Comparison of ENCODE assay signal across 3 cellular contexts in the genomic region with DNA sequence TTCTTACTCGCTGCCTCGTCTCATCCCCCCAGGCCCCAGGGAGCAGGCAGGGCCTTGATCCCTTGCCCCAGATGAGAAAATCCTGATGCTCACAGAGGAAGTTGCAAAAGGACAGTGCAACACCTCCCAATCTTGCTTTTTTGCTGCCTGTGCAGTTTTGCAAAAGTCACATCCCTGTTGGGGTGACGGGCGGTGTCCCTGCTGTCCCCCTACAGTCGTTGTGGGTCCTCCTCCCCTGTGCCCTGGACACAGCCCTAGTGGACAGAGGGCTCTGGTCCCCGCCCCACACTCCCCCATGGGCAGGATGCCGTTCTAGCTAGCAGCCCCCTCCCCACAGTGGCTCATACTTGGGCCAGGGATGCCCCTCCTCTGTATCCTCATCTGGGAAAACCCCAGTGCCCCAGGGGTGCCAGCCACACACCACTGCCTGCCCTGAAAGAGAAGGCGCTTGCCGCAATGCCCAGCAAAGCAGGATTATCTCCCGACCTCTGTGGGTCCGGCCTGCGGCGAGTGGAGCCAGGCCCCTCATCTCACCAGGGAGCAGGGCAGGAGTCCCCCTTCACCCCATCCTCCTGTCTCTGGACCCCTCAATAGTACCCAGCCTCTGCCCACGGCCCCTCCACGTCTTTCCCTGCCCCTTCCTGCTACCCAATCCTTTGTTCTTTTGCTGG.
TF ChIP-seq lines count a peak whose summit lies in the region.

No MANE protein-coding gene starts in this region.

TF ChIP-seq in SK-N-SH, 30 proteins besides CTCF, POLR2A, EP300 and RAD21:
- TF ChIP-seq FOXJ3 (CRISPR knock-in tag; IDR thresholded peaks at IDR 0.05): no peak
- no peak for TF ChIP-seq NFIC (IDR thresholded peaks at IDR 0.05; ENCODE audit: borderline replicate concordance)
- no peak for TF ChIP-seq RXRA (IDR thresholded peaks at IDR 0.05; ENCODE audit: borderline replicate concordance, low read depth)
- TF ChIP-seq TEAD4 (IDR thresholded peaks at IDR 0.05; ENCODE audit: borderline replicate concordance, insufficient read depth): no peak
- TF ChIP-seq NRF1 (IDR thresholded peaks at IDR 0.05; ENCODE audit: low read depth, low read length): no peak
- TF ChIP-seq SIN3A (IDR thresholded peaks at IDR 0.05; ENCODE audit: borderline replicate concordance, low read depth, low read length): no peak
- TF ChIP-seq SMC3 (IDR thresholded peaks at IDR 0.05; ENCODE audit: low read depth, low read length): no peak
- no peak for TF ChIP-seq MEF2A (IDR thresholded peaks at IDR 0.05; ENCODE audit: borderline replicate concordance, low read depth)
- no peak for TF ChIP-seq MXI1 (IDR thresholded peaks at IDR 0.05; ENCODE audit: low read depth, low read length)

TF ChIP-seq in SK-N-SH treated with all-trans-retinoic acid at 6 μM for 48 hours, 23 proteins besides CTCF, POLR2A, EP300 and RAD21:
- TF ChIP-seq PPARA (CRISPR knock-in tag; IDR thresholded peaks at IDR 0.05; ENCODE audit: borderline replicate concordance): no peak
- TF ChIP-seq GLIS3 (CRISPR knock-in tag; IDR thresholded peaks at IDR 0.05): no peak
- no peak for TF ChIP-seq POU6F1 (CRISPR knock-in tag; IDR thresholded peaks at IDR 0.05; ENCODE audit: borderline replicate concordance, low read depth)
- TF ChIP-seq ZNF8 (CRISPR knock-in tag; IDR thresholded peaks at IDR 0.05): no peak
- no peak for TF ChIP-seq TCF4 (CRISPR knock-in tag; IDR thresholded peaks at IDR 0.05; ENCODE audit: borderline replicate concordance)
- TF ChIP-seq TOX (CRISPR knock-in tag; IDR thresholded peaks at IDR 0.05; ENCODE audit: borderline replicate concordance): no peak
- no peak for TF ChIP-seq BACH2 (CRISPR knock-in tag; IDR thresholded peaks at IDR 0.05; ENCODE audit: borderline replicate concordance)
- no peak for TF ChIP-seq ZFP30 (CRISPR knock-in tag; IDR thresholded peaks at IDR 0.05)
- no peak for TF ChIP-seq ZFP3 (CRISPR knock-in tag; IDR thresholded peaks at IDR 0.05)
- TF ChIP-seq SNAI2 (CRISPR knock-in tag; IDR thresholded peaks at IDR 0.05): no peak
- no peak for TF ChIP-seq ZNF565 (CRISPR knock-in tag; conservative IDR thresholded peaks at IDR 0.05; ENCODE audit: low read depth)
- no peak for TF ChIP-seq ARNTL (CRISPR knock-in tag; IDR thresholded peaks at IDR 0.05; ENCODE audit: borderline replicate concordance, low read depth)

TF ChIP-seq in WTC11, 78 proteins besides CTCF, POLR2A, EP300 and RAD21 (continued from another document):
- TF ChIP-seq ELF4 (CRISPR knock-in tag; IDR thresholded peaks at IDR 0.05; ENCODE audit: low read depth) (no peak), NR1H2 (CRISPR knock-in tag; IDR thresholded peaks at IDR 0.05) (no peak), TEAD1 (CRISPR knock-in tag; IDR thresholded peaks at IDR 0.05) (no peak), OVOL2 (CRISPR knock-in tag; IDR thresholded peaks at IDR 0.05; ENCODE audit: borderline replicate concordance) (no peak), CREB1 (CRISPR knock-in tag; IDR thresholded peaks at IDR 0.05) (no peak)
